ENCODE assay signal across 1 cellular context in the genomic region with DNA sequence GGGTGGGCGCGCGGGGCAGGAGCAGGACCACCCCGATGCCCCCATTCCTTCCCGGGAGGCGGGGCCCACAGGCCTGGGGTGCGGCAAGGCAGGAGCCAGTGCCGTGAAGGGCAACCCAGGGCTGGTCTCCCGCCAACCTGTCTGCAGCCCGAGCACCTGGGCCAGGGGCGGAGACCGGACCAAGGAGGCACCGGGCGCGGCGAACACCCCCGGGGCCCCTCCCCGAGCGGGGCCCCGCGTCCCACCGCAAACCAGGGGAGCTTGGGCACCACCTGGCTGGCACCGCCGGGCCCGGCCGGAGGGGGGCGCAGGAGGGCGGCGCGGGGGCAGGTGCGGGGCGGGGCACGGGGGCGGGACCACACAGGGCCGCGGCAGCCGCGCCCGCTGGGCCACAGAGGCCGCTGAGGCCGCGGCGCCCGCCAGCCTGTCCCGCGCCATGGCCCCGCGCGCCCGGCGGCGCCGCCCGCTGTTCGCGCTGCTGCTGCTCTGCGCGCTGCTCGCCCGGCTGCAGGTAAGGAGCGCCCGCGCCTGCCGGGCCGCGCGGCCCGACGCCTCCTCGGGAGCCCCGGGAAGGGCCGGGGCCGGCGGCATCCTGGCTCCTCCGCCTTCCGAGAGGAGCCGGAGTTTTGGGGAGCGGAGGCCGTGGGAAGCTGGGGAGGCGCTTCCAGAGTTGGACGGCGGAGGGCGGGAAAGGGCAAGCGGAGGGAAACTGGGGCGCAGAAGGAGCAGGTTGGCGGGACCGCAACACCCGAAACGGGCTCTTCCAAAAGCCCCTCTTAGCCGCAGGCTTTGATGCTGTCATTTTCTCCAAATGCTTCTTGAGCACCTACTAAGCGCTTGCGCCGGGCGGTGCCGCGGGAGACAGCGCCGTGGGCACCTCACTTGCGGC.
TF ChIP-seq lines count a peak whose summit lies in the region.

A gene (plus strand): TSS at position 394 of the 889 bp plus-strand sequence. CDS start 43 bp downstream, at position 437.

TF ChIP-seq in HEK293, 187 proteins besides CTCF, POLR2A, EP300 and RAD21 (continued from another document):
- TF ChIP-seq, protein P1, sequence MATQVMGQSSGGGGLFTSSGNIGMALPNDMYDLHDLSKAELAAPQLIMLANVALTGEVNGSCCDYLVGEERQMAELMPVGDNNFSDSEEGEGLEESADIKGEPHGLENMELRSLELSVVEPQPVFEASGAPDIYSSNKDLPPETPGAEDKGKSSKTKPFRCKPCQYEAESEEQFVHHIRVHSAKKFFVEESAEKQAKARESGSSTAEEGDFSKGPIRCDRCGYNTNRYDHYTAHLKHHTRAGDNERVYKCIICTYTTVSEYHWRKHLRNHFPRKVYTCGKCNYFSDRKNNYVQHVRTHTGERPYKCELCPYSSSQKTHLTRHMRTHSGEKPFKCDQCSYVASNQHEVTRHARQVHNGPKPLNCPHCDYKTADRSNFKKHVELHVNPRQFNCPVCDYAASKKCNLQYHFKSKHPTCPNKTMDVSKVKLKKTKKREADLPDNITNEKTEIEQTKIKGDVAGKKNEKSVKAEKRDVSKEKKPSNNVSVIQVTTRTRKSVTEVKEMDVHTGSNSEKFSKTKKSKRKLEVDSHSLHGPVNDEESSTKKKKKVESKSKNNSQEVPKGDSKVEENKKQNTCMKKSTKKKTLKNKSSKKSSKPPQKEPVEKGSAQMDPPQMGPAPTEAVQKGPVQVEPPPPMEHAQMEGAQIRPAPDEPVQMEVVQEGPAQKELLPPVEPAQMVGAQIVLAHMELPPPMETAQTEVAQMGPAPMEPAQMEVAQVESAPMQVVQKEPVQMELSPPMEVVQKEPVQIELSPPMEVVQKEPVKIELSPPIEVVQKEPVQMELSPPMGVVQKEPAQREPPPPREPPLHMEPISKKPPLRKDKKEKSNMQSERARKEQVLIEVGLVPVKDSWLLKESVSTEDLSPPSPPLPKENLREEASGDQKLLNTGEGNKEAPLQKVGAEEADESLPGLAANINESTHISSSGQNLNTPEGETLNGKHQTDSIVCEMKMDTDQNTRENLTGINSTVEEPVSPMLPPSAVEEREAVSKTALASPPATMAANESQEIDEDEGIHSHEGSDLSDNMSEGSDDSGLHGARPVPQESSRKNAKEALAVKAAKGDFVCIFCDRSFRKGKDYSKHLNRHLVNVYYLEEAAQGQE (tag by site-specific recombination; IDR thresholded peaks at IDR 0.05), result no peak
- TF ChIP-seq IKZF3 (tag by site-specific recombination; IDR thresholded peaks at IDR 0.05), result peak; percentile 40; the same call in 1 of the 2 replicates
- no peak for TF ChIP-seq ZNF138 (tag by site-specific recombination; IDR thresholded peaks at IDR 0.05; ENCODE audit: borderline replicate concordance)
- TF ChIP-seq, protein P2, sequence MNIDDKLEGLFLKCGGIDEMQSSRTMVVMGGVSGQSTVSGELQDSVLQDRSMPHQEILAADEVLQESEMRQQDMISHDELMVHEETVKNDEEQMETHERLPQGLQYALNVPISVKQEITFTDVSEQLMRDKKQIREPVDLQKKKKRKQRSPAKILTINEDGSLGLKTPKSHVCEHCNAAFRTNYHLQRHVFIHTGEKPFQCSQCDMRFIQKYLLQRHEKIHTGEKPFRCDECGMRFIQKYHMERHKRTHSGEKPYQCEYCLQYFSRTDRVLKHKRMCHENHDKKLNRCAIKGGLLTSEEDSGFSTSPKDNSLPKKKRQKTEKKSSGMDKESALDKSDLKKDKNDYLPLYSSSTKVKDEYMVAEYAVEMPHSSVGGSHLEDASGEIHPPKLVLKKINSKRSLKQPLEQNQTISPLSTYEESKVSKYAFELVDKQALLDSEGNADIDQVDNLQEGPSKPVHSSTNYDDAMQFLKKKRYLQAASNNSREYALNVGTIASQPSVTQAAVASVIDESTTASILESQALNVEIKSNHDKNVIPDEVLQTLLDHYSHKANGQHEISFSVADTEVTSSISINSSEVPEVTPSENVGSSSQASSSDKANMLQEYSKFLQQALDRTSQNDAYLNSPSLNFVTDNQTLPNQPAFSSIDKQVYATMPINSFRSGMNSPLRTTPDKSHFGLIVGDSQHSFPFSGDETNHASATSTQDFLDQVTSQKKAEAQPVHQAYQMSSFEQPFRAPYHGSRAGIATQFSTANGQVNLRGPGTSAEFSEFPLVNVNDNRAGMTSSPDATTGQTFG (tag by site-specific recombination; IDR thresholded peaks at IDR 0.05; ENCODE audit: borderline replicate concordance), result no peak
- TF ChIP-seq GLIS2 (tag by site-specific recombination; IDR thresholded peaks at IDR 0.05), result 0 out of 2 replicates have a peak, but pooled peaks have one; percentile 11
- TF ChIP-seq ZNF777 (tag by site-specific recombination; IDR thresholded peaks at IDR 0.05; ENCODE audit: borderline replicate concordance), result peak; percentile 28; the same call in 1 of the 2 replicates
- TF ChIP-seq ZIC2 (tag by site-specific recombination; IDR thresholded peaks at IDR 0.05), result no peak
- 0 out of 2 replicates have a peak, but pooled peaks have one; percentile 7 for TF ChIP-seq ZNF785 (tag by site-specific recombination; IDR thresholded peaks at IDR 0.05)
- TF ChIP-seq REPIN1 (tag by site-specific recombination; IDR thresholded peaks at IDR 0.05; ENCODE audit: low read depth), result no peak
- peak; percentile 23; the same call in 1 of the 2 replicates for TF ChIP-seq ZBTB20 (tag by site-specific recombination; IDR thresholded peaks at IDR 0.05)
- TF ChIP-seq ZBTB8A (tag by site-specific recombination; IDR thresholded peaks at IDR 0.05), result peak; percentile 85
- TF ChIP-seq ZNF202 (tag by site-specific recombination; IDR thresholded peaks at IDR 0.05; ENCODE audit: borderline replicate concordance), result peak; percentile 99
- peak; percentile 21; the same call in 1 of the 2 replicates for TF ChIP-seq ZNF366 (tag by site-specific recombination; conservative IDR thresholded peaks at IDR 0.05)
- TF ChIP-seq KLF9 (tag by site-specific recombination; IDR thresholded peaks at IDR 0.05; ENCODE audit: low read depth), result 0 out of 2 replicates have a peak, but pooled peaks have one; percentile 17
- TF ChIP-seq, protein P3, sequence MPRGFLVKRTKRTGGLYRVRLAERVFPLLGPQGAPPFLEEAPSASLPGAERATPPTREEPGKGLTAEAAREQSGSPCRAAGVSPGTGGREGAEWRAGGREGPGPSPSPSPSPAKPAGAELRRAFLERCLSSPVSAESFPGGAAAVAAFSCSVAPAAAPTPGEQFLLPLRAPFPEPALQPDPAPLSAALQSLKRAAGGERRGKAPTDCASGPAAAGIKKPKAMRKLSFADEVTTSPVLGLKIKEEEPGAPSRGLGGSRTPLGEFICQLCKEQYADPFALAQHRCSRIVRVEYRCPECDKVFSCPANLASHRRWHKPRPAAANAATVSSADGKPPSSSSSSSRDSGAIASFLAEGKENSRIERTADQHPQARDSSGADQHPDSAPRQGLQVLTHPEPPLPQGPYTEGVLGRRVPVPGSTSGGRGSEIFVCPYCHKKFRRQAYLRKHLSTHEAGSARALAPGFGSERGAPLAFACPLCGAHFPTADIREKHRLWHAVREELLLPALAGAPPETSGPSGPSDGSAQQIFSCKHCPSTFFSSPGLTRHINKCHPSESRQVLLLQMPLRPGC (tag by site-specific recombination; IDR thresholded peaks at IDR 0.05), result 0 out of 2 replicates have a peak, but pooled peaks have one; percentile 25
- TF ChIP-seq, protein P4, sequence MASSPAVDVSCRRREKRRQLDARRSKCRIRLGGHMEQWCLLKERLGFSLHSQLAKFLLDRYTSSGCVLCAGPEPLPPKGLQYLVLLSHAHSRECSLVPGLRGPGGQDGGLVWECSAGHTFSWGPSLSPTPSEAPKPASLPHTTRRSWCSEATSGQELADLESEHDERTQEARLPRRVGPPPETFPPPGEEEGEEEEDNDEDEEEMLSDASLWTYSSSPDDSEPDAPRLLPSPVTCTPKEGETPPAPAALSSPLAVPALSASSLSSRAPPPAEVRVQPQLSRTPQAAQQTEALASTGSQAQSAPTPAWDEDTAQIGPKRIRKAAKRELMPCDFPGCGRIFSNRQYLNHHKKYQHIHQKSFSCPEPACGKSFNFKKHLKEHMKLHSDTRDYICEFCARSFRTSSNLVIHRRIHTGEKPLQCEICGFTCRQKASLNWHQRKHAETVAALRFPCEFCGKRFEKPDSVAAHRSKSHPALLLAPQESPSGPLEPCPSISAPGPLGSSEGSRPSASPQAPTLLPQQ (tag by site-specific recombination; IDR thresholded peaks at IDR 0.05), result peak; percentile 95
- no peak for TF ChIP-seq ZNF585B (tag by site-specific recombination; IDR thresholded peaks at IDR 0.05)
- TF ChIP-seq, protein P5, sequence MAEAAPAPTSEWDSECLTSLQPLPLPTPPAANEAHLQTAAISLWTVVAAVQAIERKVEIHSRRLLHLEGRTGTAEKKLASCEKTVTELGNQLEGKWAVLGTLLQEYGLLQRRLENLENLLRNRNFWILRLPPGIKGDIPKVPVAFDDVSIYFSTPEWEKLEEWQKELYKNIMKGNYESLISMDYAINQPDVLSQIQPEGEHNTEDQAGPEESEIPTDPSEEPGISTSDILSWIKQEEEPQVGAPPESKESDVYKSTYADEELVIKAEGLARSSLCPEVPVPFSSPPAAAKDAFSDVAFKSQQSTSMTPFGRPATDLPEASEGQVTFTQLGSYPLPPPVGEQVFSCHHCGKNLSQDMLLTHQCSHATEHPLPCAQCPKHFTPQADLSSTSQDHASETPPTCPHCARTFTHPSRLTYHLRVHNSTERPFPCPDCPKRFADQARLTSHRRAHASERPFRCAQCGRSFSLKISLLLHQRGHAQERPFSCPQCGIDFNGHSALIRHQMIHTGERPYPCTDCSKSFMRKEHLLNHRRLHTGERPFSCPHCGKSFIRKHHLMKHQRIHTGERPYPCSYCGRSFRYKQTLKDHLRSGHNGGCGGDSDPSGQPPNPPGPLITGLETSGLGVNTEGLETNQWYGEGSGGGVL (tag by site-specific recombination; IDR thresholded peaks at IDR 0.05), result peak; percentile 23; the same call in 1 of the 2 replicates
- peak; percentile 39 for TF ChIP-seq SP3 (tag by site-specific recombination; IDR thresholded peaks at IDR 0.05)
- TF ChIP-seq ZBTB48 (tag by site-specific recombination; IDR thresholded peaks at IDR 0.05), result no peak
- TF ChIP-seq OSR2 (tag by site-specific recombination; IDR thresholded peaks at IDR 0.05), result no peak
- TF ChIP-seq KLF10 (tag by site-specific recombination; IDR thresholded peaks at IDR 0.05), result peak; percentile 65; the same call in 1 of the 2 replicates
- TF ChIP-seq, protein P6, sequence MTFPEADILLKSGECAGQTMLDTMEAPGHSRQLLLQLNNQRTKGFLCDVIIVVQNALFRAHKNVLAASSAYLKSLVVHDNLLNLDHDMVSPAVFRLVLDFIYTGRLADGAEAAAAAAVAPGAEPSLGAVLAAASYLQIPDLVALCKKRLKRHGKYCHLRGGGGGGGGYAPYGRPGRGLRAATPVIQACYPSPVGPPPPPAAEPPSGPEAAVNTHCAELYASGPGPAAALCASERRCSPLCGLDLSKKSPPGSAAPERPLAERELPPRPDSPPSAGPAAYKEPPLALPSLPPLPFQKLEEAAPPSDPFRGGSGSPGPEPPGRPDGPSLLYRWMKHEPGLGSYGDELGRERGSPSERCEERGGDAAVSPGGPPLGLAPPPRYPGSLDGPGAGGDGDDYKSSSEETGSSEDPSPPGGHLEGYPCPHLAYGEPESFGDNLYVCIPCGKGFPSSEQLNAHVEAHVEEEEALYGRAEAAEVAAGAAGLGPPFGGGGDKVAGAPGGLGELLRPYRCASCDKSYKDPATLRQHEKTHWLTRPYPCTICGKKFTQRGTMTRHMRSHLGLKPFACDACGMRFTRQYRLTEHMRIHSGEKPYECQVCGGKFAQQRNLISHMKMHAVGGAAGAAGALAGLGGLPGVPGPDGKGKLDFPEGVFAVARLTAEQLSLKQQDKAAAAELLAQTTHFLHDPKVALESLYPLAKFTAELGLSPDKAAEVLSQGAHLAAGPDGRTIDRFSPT (tag by site-specific recombination; IDR thresholded peaks at IDR 0.05), result peak; percentile 62; the same call in 1 of the 2 replicates
- TF ChIP-seq ZNF169 (tag by site-specific recombination; IDR thresholded peaks at IDR 0.05), result no peak
- TF ChIP-seq ZFP69B (tag by site-specific recombination; IDR thresholded peaks at IDR 0.05), result peak; percentile 91
- TF ChIP-seq ZNF16 (tag by site-specific recombination; IDR thresholded peaks at IDR 0.05; ENCODE audit: low read depth), result no peak
- TF ChIP-seq, protein P7, sequence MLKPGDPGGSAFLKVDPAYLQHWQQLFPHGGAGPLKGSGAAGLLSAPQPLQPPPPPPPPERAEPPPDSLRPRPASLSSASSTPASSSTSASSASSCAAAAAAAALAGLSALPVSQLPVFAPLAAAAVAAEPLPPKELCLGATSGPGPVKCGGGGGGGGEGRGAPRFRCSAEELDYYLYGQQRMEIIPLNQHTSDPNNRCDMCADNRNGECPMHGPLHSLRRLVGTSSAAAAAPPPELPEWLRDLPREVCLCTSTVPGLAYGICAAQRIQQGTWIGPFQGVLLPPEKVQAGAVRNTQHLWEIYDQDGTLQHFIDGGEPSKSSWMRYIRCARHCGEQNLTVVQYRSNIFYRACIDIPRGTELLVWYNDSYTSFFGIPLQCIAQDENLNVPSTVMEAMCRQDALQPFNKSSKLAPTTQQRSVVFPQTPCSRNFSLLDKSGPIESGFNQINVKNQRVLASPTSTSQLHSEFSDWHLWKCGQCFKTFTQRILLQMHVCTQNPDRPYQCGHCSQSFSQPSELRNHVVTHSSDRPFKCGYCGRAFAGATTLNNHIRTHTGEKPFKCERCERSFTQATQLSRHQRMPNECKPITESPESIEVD (tag by site-specific recombination; IDR thresholded peaks at IDR 0.05), result no peak
- 0 out of 2 replicates have a peak, but pooled peaks have one; percentile 20 for TF ChIP-seq SP7 (tag by site-specific recombination; IDR thresholded peaks at IDR 0.05)
- TF ChIP-seq, protein P8, sequence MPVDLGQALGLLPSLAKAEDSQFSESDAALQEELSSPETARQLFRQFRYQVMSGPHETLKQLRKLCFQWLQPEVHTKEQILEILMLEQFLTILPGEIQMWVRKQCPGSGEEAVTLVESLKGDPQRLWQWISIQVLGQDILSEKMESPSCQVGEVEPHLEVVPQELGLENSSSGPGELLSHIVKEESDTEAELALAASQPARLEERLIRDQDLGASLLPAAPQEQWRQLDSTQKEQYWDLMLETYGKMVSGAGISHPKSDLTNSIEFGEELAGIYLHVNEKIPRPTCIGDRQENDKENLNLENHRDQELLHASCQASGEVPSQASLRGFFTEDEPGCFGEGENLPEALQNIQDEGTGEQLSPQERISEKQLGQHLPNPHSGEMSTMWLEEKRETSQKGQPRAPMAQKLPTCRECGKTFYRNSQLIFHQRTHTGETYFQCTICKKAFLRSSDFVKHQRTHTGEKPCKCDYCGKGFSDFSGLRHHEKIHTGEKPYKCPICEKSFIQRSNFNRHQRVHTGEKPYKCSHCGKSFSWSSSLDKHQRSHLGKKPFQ (tag by site-specific recombination; IDR thresholded peaks at IDR 0.05), result no peak
- TF ChIP-seq, protein P9, sequence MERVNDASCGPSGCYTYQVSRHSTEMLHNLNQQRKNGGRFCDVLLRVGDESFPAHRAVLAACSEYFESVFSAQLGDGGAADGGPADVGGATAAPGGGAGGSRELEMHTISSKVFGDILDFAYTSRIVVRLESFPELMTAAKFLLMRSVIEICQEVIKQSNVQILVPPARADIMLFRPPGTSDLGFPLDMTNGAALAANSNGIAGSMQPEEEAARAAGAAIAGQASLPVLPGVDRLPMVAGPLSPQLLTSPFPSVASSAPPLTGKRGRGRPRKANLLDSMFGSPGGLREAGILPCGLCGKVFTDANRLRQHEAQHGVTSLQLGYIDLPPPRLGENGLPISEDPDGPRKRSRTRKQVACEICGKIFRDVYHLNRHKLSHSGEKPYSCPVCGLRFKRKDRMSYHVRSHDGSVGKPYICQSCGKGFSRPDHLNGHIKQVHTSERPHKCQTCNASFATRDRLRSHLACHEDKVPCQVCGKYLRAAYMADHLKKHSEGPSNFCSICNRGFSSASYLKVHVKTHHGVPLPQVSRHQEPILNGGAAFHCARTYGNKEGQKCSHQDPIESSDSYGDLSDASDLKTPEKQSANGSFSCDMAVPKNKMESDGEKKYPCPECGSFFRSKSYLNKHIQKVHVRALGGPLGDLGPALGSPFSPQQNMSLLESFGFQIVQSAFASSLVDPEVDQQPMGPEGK (tag by site-specific recombination; IDR thresholded peaks at IDR 0.05), result peak; percentile 26; the same call in 1 of the 2 replicates
- TF ChIP-seq ZNF341 (tag by site-specific recombination; IDR thresholded peaks at IDR 0.05; ENCODE audit: low read depth), result peak; percentile 68
- TF ChIP-seq ZNF664 (tag by site-specific recombination; IDR thresholded peaks at IDR 0.05), result peak; percentile 76; the same call in 1 of the 2 replicates
TF ChIP-seq in HEK293: peak in this region for 21.
